10 cellular contexts compared by ENCODE assay signal in the genomic region with DNA sequence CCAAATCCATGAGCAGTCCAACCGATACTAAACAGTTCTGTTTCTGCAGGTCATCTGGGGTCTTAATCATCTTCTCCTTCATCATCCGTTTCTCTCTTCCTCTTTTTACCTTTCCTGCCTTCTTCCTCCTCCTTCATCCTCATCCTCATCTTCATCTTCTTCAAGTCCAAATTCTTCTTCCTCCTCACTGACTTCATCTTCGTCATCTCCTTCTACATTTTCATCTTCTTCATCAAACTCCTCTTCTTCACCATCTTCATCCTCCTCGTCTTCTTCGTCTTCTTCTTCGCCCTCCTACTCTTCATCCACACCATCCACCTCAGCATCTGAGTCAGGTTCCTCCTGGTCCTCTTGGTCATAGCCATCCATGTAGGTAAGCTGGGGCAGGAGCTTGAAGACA. TPM values are rescaled to one million over a fixed set of nuclear protein-coding genes. Genes with fewer than 3 reads are reported as not detected.
"Had no signal": no experiment of that assay in that cellular context is flagged by ENCODE, and none has a peak within 500 bp of the region (broad histone marks: within the 10 kb centered on the region; RNA-seq: fewer than 3 reads in every experiment).

No MANE protein-coding gene starts in this region.

- H3K4me1 Mint-ChIP-seq: GM23338, H9 had no signal

- ATAC-seq: GM23338, HepG2 had no signal

- H3K4me3 Mint-ChIP-seq: GM23338, H9, HFFc6, IgD-negative memory B cell had no signal

- H3K4me3 ChIP-seq: GM23338 had no signal

- DNase-seq: H9, HCEC 1CT, HFFc6 had no signal

- H3K27me3 Mint-ChIP-seq: IgD-negative memory B cell had no signal

- FAIRE-seq: H1, H54 had no signal

- H3K27ac ChIP-seq: HL-60 had no signal

- H3K36me3 Mint-ChIP-seq: IgD-negative memory B cell had no signal

- H3K27ac Mint-ChIP-seq: GM23338, H9, HFFc6, IgD-negative memory B cell had no signal

RNA-seq across cellular contexts. Expression of a gene that starts 25.1 kb away (rescaled TPM):
- total RNA-seq: HT1080 had no signal

RNA-seq across cellular contexts. Expression of a gene that starts 39.1 kb away (rescaled TPM):
- total RNA-seq: HepG2, HFFc6, HT1080 had no signal
- polyA plus RNA-seq: IgD-negative memory B cell had no signal
